Comparison of ENCODE assay signal across 16 cellular contexts in genomic region chr13:99992912-99993311, GRCh38. TPM values are rescaled to one million over a fixed set of nuclear protein-coding genes. Genes with fewer than 3 reads are reported as not detected.
DNase-seq lines count a peak whose midpoint lies in the region; FAIRE-seq and TF ChIP-seq lines count a peak whose summit lies in the region.
"Had no signal": no experiment of that assay in that cellular context is flagged by ENCODE, and none has a peak within 500 bp of the region (broad histone marks: within the 10 kb centered on the region; RNA-seq: fewer than 3 reads in every experiment).

No MANE protein-coding gene starts in this region.

- no peak overlapping the region for H4K5ac ChIP-seq in H1 (ENCODE audit: insufficient read length, low read depth, low read length)

- TF ChIP-seq POLR2A in H1 (IDR thresholded peaks at IDR 0.05; ENCODE audit: control extremely low read depth in 1 of 2, low read depth in 2 of 2, low read length in 2 of 2) (no peak), stomach (IDR thresholded peaks at IDR 0.05) (no peak)

- TF ChIP-seq RAD21 in H1 (IDR thresholded peaks at IDR 0.05 in 1 of 2, conservative IDR thresholded peaks at IDR 0.05 in 1 of 2; ENCODE audit: low read depth in 2 of 2, low read length in 2 of 2) = no peak

- H3K79me2 ChIP-seq in H1 (ENCODE audit: control insufficient read depth in 1 of 2, insufficient read depth in 2 of 2, low read length in 2 of 2) = no peaks in the 10 kb centered on the region

- no peaks in the 10 kb centered on the region for H4K20me1 ChIP-seq in H1 (replicated peaks in 1 of 2; ENCODE audit: control insufficient read depth in 1 of 2, insufficient read depth in 2 of 2, low read length in 2 of 2)

- CTCF ChIA-PET in H1 (lab: Charles Lee; ENCODE audit: partially characterized antibody) = interaction anchor here (0.9 to 2.3 kb wide), 4 partner anchors 23 to 337 kb away, joined by 3 to 8 read pairs (median 5); no protein-coding TSS in a partner anchor

- no peak overlapping the region for H2BK15ac ChIP-seq in H1 (ENCODE audit: low read length)

- H2BK12ac ChIP-seq in H1 (ENCODE audit: low read depth, low read length) = no peak overlapping the region

- H3K4me2 ChIP-seq in H1 (ENCODE audit: insufficient read depth in 1 of 2, low read depth in 2 of 2, low read length in 2 of 2) = no peak overlapping the region; a peak in 1 of 4 replicates
- H3K4me2 ChIP-seq: KMS-11 had no signal

- no peak overlapping the region for H3K14ac ChIP-seq in H1 (ENCODE audit: insufficient read length)

- no peak overlapping the region for H3K9ac ChIP-seq in H1 (replicated peaks in 1 of 4; ENCODE audit: extremely low read depth in 1 of 4, low read depth in 3 of 4, low read length in 3 of 4)
- H3K9ac ChIP-seq: KMS-11 had no signal

- H3K56ac ChIP-seq in H1 (replicated peaks; ENCODE audit: insufficient read length, low read depth, low read length) = no peak overlapping the region

- WGBS in H1 (ENCODE audit: extremely low coverage in 1 of 2, insufficient coverage in 1 of 2, insufficient read length in 1 of 2, insufficient replicate concordance in 2 of 2, low coverage in 1 of 2, low lambda C conversion rate in 2 of 2, missing lambda C conversion rate in 1 of 2), 2 experiments = 12% methylated on average over 3 of the region's 3 CpGs; no CpG with 5 or more reads in 1 of the 2 experiments
- WGBS in stomach, 5 donors = 3 to 8% (median 6%) methylated on average over 3 of the region's 3 CpGs

- H2AK5ac ChIP-seq in H1 (ENCODE audit: low read depth, low read length) = no peak overlapping the region

- no peaks in the 10 kb centered on the region for H3K79me1 ChIP-seq in H1 (ENCODE audit: low read depth, low read length)

- no peak for TF ChIP-seq CTCF in H1 (IDR thresholded peaks at IDR 0.05; ENCODE audit: control extremely low read depth in 1 of 3, insufficient read depth in 1 of 3, low read depth in 1 of 3, low read length in 3 of 3)
- no peak for TF ChIP-seq CTCF in stomach (IDR thresholded peaks at IDR 0.05)

- H3K4me3 ChIP-seq in H1 (ENCODE audit: extremely low read depth in 1 of 4, insufficient read depth in 2 of 4, low read depth in 3 of 4, low read length in 4 of 4) (no peak overlapping the region), stomach (no peak overlapping the region)
- H3K4me3 ChIP-seq: lung had no signal

- no peak overlapping the region for H4K8ac ChIP-seq in H1 (ENCODE audit: extremely low read depth, insufficient read depth, low read length)

- no peak for FAIRE-seq in H1 (lab: Jason Lieb, UNC)
- FAIRE-seq: GM12892 had no signal

- TF ChIP-seq EP300 in H1 (IDR thresholded peaks at IDR 0.05; ENCODE audit: borderline replicate concordance in 1 of 2, low read depth in 2 of 2, low read length in 2 of 2) = no peak
- no peak for TF ChIP-seq EP300 in stomach (IDR thresholded peaks at IDR 0.05)

- no peak overlapping the region for H3K27ac ChIP-seq in H1 (ENCODE audit: low read depth, low read length)
- H3K27ac ChIP-seq in stomach = no peak overlapping the region
- H3K27ac ChIP-seq: KMS-11, neutrophil had no signal

- POLR2A ChIA-PET in H1 (lab: Charles Lee; ENCODE audit: partially characterized antibody) = interaction anchor here (0.8 to 10.0 kb wide), 4 partner anchors 10 to 331 kb away, joined by 3 to 145 read pairs (median 12); partner anchors contain the start of gene ZIC2

- H3K9me3 ChIP-seq in H1 (ENCODE audit: insufficient read depth in 2 of 2, low read depth in 1 of 2, low read length in 1 of 2) (no peaks in the 10 kb centered on the region), stomach (peaks cover 0 to 23% (median 10%) of the 10 kb centered on the region in 4 donors)
- H3K9me3 ChIP-seq: neutrophil had no signal

- H2BK20ac ChIP-seq in H1 (ENCODE audit: low read length) = no peak overlapping the region

- H3K36me3 ChIP-seq in H1 (ENCODE audit: control insufficient read depth in 2 of 4, insufficient read depth in 4 of 4, low read length in 3 of 4) (no peaks in the 10 kb centered on the region), stomach (no peaks in the 10 kb centered on the region)
- H3K36me3 ChIP-seq: neutrophil had no signal

- H3K27me3 ChIP-seq in H1 (replicated peaks in 1 of 4; ENCODE audit: control insufficient read depth in 3 of 4, extremely low read depth in 1 of 4, insufficient read depth in 3 of 4, low read length in 3 of 4) (peaks cover 7 to 85% (median 53%) of the 10 kb centered on the region in 4 experiments; a peak in 6 of 7 replicates), stomach (peaks cover 63 to 100% (median 100%) of the 10 kb centered on the region in 3 donors)

- peaks cover 10 to 42% (median 31%) of the 10 kb centered on the region in 4 experiments for H3K4me1 ChIP-seq in H1 (replicated peaks in 1 of 4; ENCODE audit: control insufficient read depth in 3 of 4, insufficient read depth in 4 of 4, low read length in 3 of 4)
- peaks cover 7 to 49% (median 30%) of the 10 kb centered on the region in 4 donors for H3K4me1 ChIP-seq in stomach

- no peak overlapping the region for H3K23ac ChIP-seq in H1 (ENCODE audit: insufficient read length)

- H2AFZ ChIP-seq in H1 (ENCODE audit: low read length) = no peak overlapping the region

- H3K18ac ChIP-seq in H1 (ENCODE audit: extremely low read depth, low read length) = no peak overlapping the region

- H2BK5ac ChIP-seq in H1 (ENCODE audit: low read depth, low read length) = no peak overlapping the region

- no peak overlapping the region for H4K91ac ChIP-seq in H1 (replicated peaks; ENCODE audit: insufficient read length, low read length)

- intact Hi-C loops in stomach (cut with DNase I; ENCODE audit: low total_unique reads) = no loop called here

- H3K4ac ChIP-seq in H1 (replicated peaks; ENCODE audit: insufficient read length, low read depth, low read length) = no peak overlapping the region

- H3K23me2 ChIP-seq in H1 (ENCODE audit: low read depth, low read length) = peaks cover 32% of the 10 kb centered on the region; the same call in 1 of the 2 replicates

- H2BK120ac ChIP-seq in H1 (replicated peaks; ENCODE audit: low read depth, low read length) = no peak overlapping the region

- DNase-seq in Daoy (ENCODE audit: low read depth) (peak; percentile 74), HT1080 (ENCODE audit: low read depth) (peak; percentile 82), RPMI8226 (peak; percentile 13), H1 (ENCODE audit: low read depth in 1 of 2, low spot score in 2 of 2) (no peak), NOMO-1 treated with dmso at 0.1 percent for 144 hours (lab: John Stamatoyannopoulos, UW; ENCODE audit: unreplicated experiment) (no peak), amygdala (lab: John Stamatoyannopoulos, UW) (no peak), DMS79 treated with DMSO at 0.1 percent for 48 hours (lab: John Stamatoyannopoulos, UW) (no peak), stomach (no peak)
- DNase-seq: C1 segment of cervical spinal cord; EL; stimulated activated naive CD4-positive, alpha-beta T cell had no signal

TF ChIP-seq in H1, 55 proteins besides CTCF, POLR2A, EP300 and RAD21:
- TF ChIP-seq CTBP2 (IDR thresholded peaks at IDR 0.05; ENCODE audit: borderline replicate concordance, insufficient read depth, insufficient read length, low read length) (no peak), JUND (IDR thresholded peaks at IDR 0.05; ENCODE audit: low read length) (no peak), CBX8 (IDR thresholded peaks at IDR 0.05; ENCODE audit: borderline replicate concordance, low read depth, low read length) (0 out of 2 replicates have a peak, but pooled peaks have one; percentile 19)

RNA-seq across cellular contexts. Expression of gene ZIC2, which starts 11.3 kb away (rescaled TPM):
- total RNA-seq in Daoy (2014; rRNA removed; shearing (Covaris generic)) = 1.7 and 10.9 TPM in 2 replicates
- 2.4 and 4.4 TPM in 2 replicates for total RNA-seq in HT1080 (2014; rRNA removed; shearing (Covaris generic))
- 5.0 and 5.5 TPM in 2 replicates for polyA plus RNA-seq in HT1080 (2015; cell fraction: cytosol; rRNA removed)
- polyA plus RNA-seq in HT1080 (2015; cell fraction: nucleus; rRNA removed) = 6.4 and 6.5 TPM in 2 replicates
- 372 and 429 TPM in 2 replicates for total RNA-seq in H1 (2021; fragmentation: NEBNext Ultra II Directional; extraction: Animal tissue kit (Norgen Biotek cat#: 25700))
- polyA plus RNA-seq in H1 (2011; rRNA removed) (53.2 and 67.1 TPM in 2 replicates), stomach (not detected)
- polyA plus RNA-seq in H1 (2011; cell fraction: cytosol; rRNA removed) = 54.3 TPM
- 212 TPM for polyA plus RNA-seq in H1 (2011; cell fraction: nucleus; rRNA removed)
- polyA plus RNA-seq in H1 (2012, experiment 1 of 2) = 149 to 263 TPM (median 185 TPM) in 4 replicates
- 87.1 TPM for polyA plus RNA-seq in H1 (2012, experiment 2 of 2)
- 140 TPM for polyA plus RNA-seq in H1 (2013, experiment 1 of 2)
- polyA plus RNA-seq in H1 (2013, experiment 2 of 2) = 134 TPM
- 32.3 and 40.3 TPM in 2 replicates for polyA minus RNA-seq in H1 (2011; rRNA and poly(A)+ RNA removed)
- polyA minus RNA-seq in H1 (2011; cell fraction: cytosol; rRNA and poly(A)+ RNA removed) = 164 TPM
- 103 TPM for polyA minus RNA-seq in H1 (2011; cell fraction: nucleus; rRNA and poly(A)+ RNA removed)
- total RNA-seq in stomach = not detected
- total RNA-seq: skeletal muscle tissue had no signal
- polyA plus RNA-seq: lung had no signal

RNA-seq across cellular contexts. Expression of gene ZIC5, which starts 21.3 kb away (rescaled TPM):
- total RNA-seq in Daoy (2014; rRNA removed; shearing (Covaris generic)) = 2.4 and 2.5 TPM in 2 replicates
- 1.2 and 1.8 TPM in 2 replicates for total RNA-seq in HT1080 (2014; rRNA removed; shearing (Covaris generic))
- polyA plus RNA-seq in HT1080 (2015; cell fraction: cytosol; rRNA removed) = 1.2 and 1.5 TPM in 2 replicates
- polyA plus RNA-seq in HT1080 (2015; cell fraction: nucleus; rRNA removed) = 1.1 and 1.2 TPM in 2 replicates
- 51.0 and 52.7 TPM in 2 replicates for total RNA-seq in H1 (2021; fragmentation: NEBNext Ultra II Directional; extraction: Animal tissue kit (Norgen Biotek cat#: 25700))
- polyA plus RNA-seq in H1 (2011; rRNA removed) = 14.2 and 14.8 TPM in 2 replicates
- 13.2 TPM for polyA plus RNA-seq in H1 (2011; cell fraction: cytosol; rRNA removed)
- 22.7 TPM for polyA plus RNA-seq in H1 (2011; cell fraction: nucleus; rRNA removed)
- polyA plus RNA-seq in H1 (2012, experiment 1 of 2) = 16.2 to 29.3 TPM (median 20.3 TPM) in 4 replicates
- 15.1 TPM for polyA plus RNA-seq in H1 (2012, experiment 2 of 2)
- polyA plus RNA-seq in H1 (2013, experiment 1 of 2) = 31.4 TPM
- 28.2 TPM for polyA plus RNA-seq in H1 (2013, experiment 2 of 2)
- 16.6 and 20.0 TPM in 2 replicates for polyA minus RNA-seq in H1 (2011; rRNA and poly(A)+ RNA removed)
- polyA minus RNA-seq in H1 (2011; cell fraction: cytosol; rRNA and poly(A)+ RNA removed) = 22.3 TPM
- 42.4 TPM for polyA minus RNA-seq in H1 (2011; cell fraction: nucleus; rRNA and poly(A)+ RNA removed)
- total RNA-seq in stomach = not detected
- not detected for polyA plus RNA-seq in stomach
- total RNA-seq: lung, skeletal muscle tissue had no signal
- polyA plus RNA-seq: lung had no signal

Comparison
In these comparisons a context has a peak if more than half of its experiments do, and no peak if none do; other contexts are left out.
1. DNase-seq: peak in Daoy (single experiment), HT1080 (single experiment) and RPMI8226 (single experiment); none in H1 (0 of 2), NOMO-1 treated with dmso at 0.1 percent for 144 hours (single experiment), amygdala (0 of 56), DMS79 treated with DMSO at 0.1 percent for 48 hours (single experiment) and stomach (single experiment).
2. RNA of gene ZIC2, which starts 11.3 kb away (total RNA-seq): 372 to 429 TPM in H1; 1.7 to 10.9 TPM in Daoy, 2.4 to 4.4 TPM in HT1080 and not detected in stomach; every median in the first group is over 10 times any median in the second.
3. RNA of gene ZIC5, which starts 21.3 kb away (total RNA-seq): 51.0 to 52.7 TPM in H1; 2.4 to 2.5 TPM in Daoy, 1.2 to 1.8 TPM in HT1080 and not detected in stomach; every median in the first group is over 10 times any median in the second.